21 cellular contexts compared by ENCODE assay signal in genomic region chr16:17454331-17454730, GRCh38.
"Had no signal": no experiment of that assay in that cellular context is flagged by ENCODE, and none has a peak within 500 bp of the region (broad histone marks: within the 10 kb centered on the region; RNA-seq: fewer than 3 reads in every experiment).

No MANE protein-coding gene starts in this region.

- H3K9me3 ChIP-seq: ascending aorta, body of pancreas had no signal

- H3K36me3 Mint-ChIP-seq: activated naive CD4-positive, alpha-beta T cell treated with anti-CD3 and anti-CD28 coated beads, Interleukin-2, amount 50 U/mL, for 24 hours; T-cell had no signal

- H3K4me3 ChIP-seq: ascending aorta, body of pancreas, PC-9 had no signal

- H3K27ac Mint-ChIP-seq: activated CD4-positive, alpha-beta memory T cell treated with anti-CD3 and anti-CD28 coated beads, Interleukin-2, amount 10 ng/mL, durations not matched to agents 7 days and 5 days; activated naive CD4-positive, alpha-beta T cell treated with anti-CD3 and anti-CD28 coated beads, Interleukin-2, amount 50 U/mL, for 24 hours; activated T-helper 17 cell treated with anti-CD3 and anti-CD28 coated beads, Interleukin-2, amount 50 U/mL, for 72 hours; IgD-negative memory B cell; T-cell had no signal

- H3K4me3 Mint-ChIP-seq: activated CD4-positive, alpha-beta memory T cell treated with anti-CD3 and anti-CD28 coated beads, Interleukin-2, amount 10 ng/mL, durations not matched to agents 7 days and 5 days; activated naive CD4-positive, alpha-beta T cell treated with anti-CD3 and anti-CD28 coated beads, Interleukin-2, amount 50 U/mL, for 24 hours; activated T-helper 17 cell treated with anti-CD3 and anti-CD28 coated beads, Interleukin-2, amount 50 U/mL, for 72 hours; IgD-negative memory B cell; T-cell had no signal

- H3K36me3 ChIP-seq: ascending aorta had no signal

- ATAC-seq: activated T-helper 17 cell treated with anti-CD3 and anti-CD28 coated beads, Interleukin-2, amount 50 U/mL, for 72 hours; body of pancreas; T-cell had no signal

- DNase-seq: activated CD4-positive, alpha-beta memory T cell treated with anti-CD3 and anti-CD28 coated beads, Interleukin-2, amount 10 ng/mL, durations not matched to agents 7 days and 5 days; activated CD4-positive, alpha-beta T cell treated with anti-CD3 and anti-CD28 coated beads, Interleukin-2, amount 50 U/mL, for 1 hour; activated CD4-positive, CD25-positive, alpha-beta regulatory T cell; activated T-cell treated with anti-CD3 and anti-CD28 coated beads for 4 hours; activated T-cell treated with anti-CD3 and anti-CD28 coated beads, Interleukin-2, amount 50 U/mL, for 48 hours; body of pancreas; central memory CD4-positive, alpha-beta T cell; MM.1S; NCI-H1048; NCI-H1417 treated with DMSO at 0.1 percent for 48 hours; NCI-H1694 treated with DMSO at 0.1 percent for 48 hours; NCI-H2081; NCI-H446; NCI-H524; PC-9; SIG-M5; T-cell had no signal

- H3K4me1 ChIP-seq: ascending aorta, body of pancreas had no signal

- H3K27me3 Mint-ChIP-seq: activated CD4-positive, alpha-beta memory T cell treated with anti-CD3 and anti-CD28 coated beads, Interleukin-2, amount 10 ng/mL, durations not matched to agents 7 days and 5 days; activated naive CD4-positive, alpha-beta T cell treated with anti-CD3 and anti-CD28 coated beads, Interleukin-2, amount 50 U/mL, for 24 hours; activated T-helper 17 cell treated with anti-CD3 and anti-CD28 coated beads, Interleukin-2, amount 50 U/mL, for 72 hours; T-cell had no signal
